In genomic region chr10:73881221-73881919, GRCh38 we compare ENCODE assay signal across 24 cellular contexts. TPM values are rescaled to one million over a fixed set of nuclear protein-coding genes. Genes with fewer than 3 reads are reported as not detected.
"Had no signal": no experiment of that assay in that cellular context is flagged by ENCODE, and none has a peak within 500 bp of the region (broad histone marks: within the 10 kb centered on the region; RNA-seq: fewer than 3 reads in every experiment).

No MANE protein-coding gene starts in this region.

- H3K9me3 ChIP-seq: heart right ventricle, left lung, pancreas, psoas muscle, right atrium auricular region, thyroid gland, upper lobe of right lung had no signal

- H3K36me3 ChIP-seq: heart right ventricle, left lung, pancreas, right atrium auricular region, thyroid gland, upper lobe of right lung, WERI-Rb-1 had no signal

- FAIRE-seq: astrocyte, bronchial epithelial cell, kidney, pancreas had no signal

- DNase-seq: activated CD4-positive, alpha-beta T cell treated with anti-CD3 and anti-CD28 coated beads, Interleukin-2, amount 10 ng/mL, durations not matched to agents 7 days and 5 days; activated CD4-positive, CD25-positive, alpha-beta regulatory T cell treated with anti-CD3 and anti-CD28 coated beads, Interleukin-2, amount 50 U/mL, for 72 hours; activated CD8-positive, alpha-beta T cell treated with anti-CD3 and anti-CD28 coated beads, Interleukin-2, amount 10 ng/mL, durations not matched to agents 7 days and 5 days; activated gamma-delta T cell; heart right ventricle; kidney; left lung; pancreas; stimulated activated CD4-positive, alpha-beta T cell treated with anti-CD3 and anti-CD28 coated beads, Interleukin-4, amount 100 ng/mL, for 24 hours; substantia nigra; thyroid gland; upper lobe of right lung; WERI-Rb-1 had no signal

- H3K4me3 Mint-ChIP-seq: activated CD4-positive, alpha-beta T cell treated with anti-CD3 and anti-CD28 coated beads, Interleukin-2, amount 10 ng/mL, durations not matched to agents 7 days and 5 days; activated CD8-positive, alpha-beta T cell treated with anti-CD3 and anti-CD28 coated beads, Interleukin-2, amount 10 ng/mL, durations not matched to agents 7 days and 5 days; activated naive CD4-positive, alpha-beta T cell treated with anti-CD3 and anti-CD28 coated beads, Interleukin-2, amount 50 U/mL, for 24 hours; activated T-helper 1 cell treated with anti-CD3 and anti-CD28 coated beads, Interleukin-12 subunit alpha, Interleukin-12 subunit beta, Interleukin-2, Interleukin-4 antibody, amounts not matched to agents 30 ng/mL and 10 ng/mL and 1 ng/mL, durations not matched to agents 14 hours and 24 hours and 36 hours; natural killer cell treated with Interleukin-12 subunit alpha and Interleukin-12 subunit beta and Interleukin-15 and Interleukin-18, amount 100 ng/mL, for 72 hours; stimulated activated naive CD8-positive, alpha-beta T cell treated with anti-CD3 and anti-CD28 coated beads, Interleukin-15, Interleukin-2, amounts not matched to agents 100 ng/mL and 50 ng/mL, for 24 hours had no signal

- ATAC-seq: activated CD8-positive, alpha-beta T cell treated with anti-CD3 and anti-CD28 coated beads, Interleukin-2, amount 10 ng/mL, durations not matched to agents 7 days and 5 days; heart right ventricle; left lung; natural killer cell treated with Interleukin-12 subunit alpha and Interleukin-12 subunit beta and Interleukin-15 and Interleukin-18, amount 100 ng/mL, for 72 hours; pancreas; psoas muscle; upper lobe of right lung had no signal

- H3K27me3 Mint-ChIP-seq: activated CD4-positive, alpha-beta T cell treated with anti-CD3 and anti-CD28 coated beads, Interleukin-2, amount 10 ng/mL, durations not matched to agents 7 days and 5 days; activated naive CD4-positive, alpha-beta T cell treated with anti-CD3 and anti-CD28 coated beads, Interleukin-2, amount 50 U/mL, for 24 hours; stimulated activated naive CD8-positive, alpha-beta T cell treated with anti-CD3 and anti-CD28 coated beads, Interleukin-15, Interleukin-2, amounts not matched to agents 100 ng/mL and 50 ng/mL, for 24 hours had no signal

- H3K4me3 ChIP-seq: coronary artery, heart right ventricle, left lung, lung, pancreas, psoas muscle, right atrium auricular region, thyroid gland, upper lobe of right lung had no signal

- H3K27me3 ChIP-seq: heart right ventricle, left lung, pancreas, right atrium auricular region, thyroid gland, upper lobe of right lung had no signal

- H3K27ac ChIP-seq: coronary artery, epithelial cell of prostate, heart right ventricle, left lung, pancreas, psoas muscle, right atrium auricular region, thyroid gland, upper lobe of right lung, WERI-Rb-1 had no signal

- H3K36me3 Mint-ChIP-seq: activated naive CD4-positive, alpha-beta T cell treated with anti-CD3 and anti-CD28 coated beads, Interleukin-2, amount 50 U/mL, for 24 hours; natural killer cell treated with Interleukin-12 subunit alpha and Interleukin-12 subunit beta and Interleukin-15 and Interleukin-18, amount 100 ng/mL, for 72 hours had no signal

- H3K9me3 Mint-ChIP-seq: activated CD4-positive, alpha-beta T cell treated with anti-CD3 and anti-CD28 coated beads, Interleukin-2, amount 10 ng/mL, durations not matched to agents 7 days and 5 days; activated naive CD4-positive, alpha-beta T cell treated with anti-CD3 and anti-CD28 coated beads, Interleukin-2, amount 50 U/mL, for 24 hours; activated T-helper 1 cell treated with anti-CD3 and anti-CD28 coated beads, Interleukin-12 subunit alpha, Interleukin-12 subunit beta, Interleukin-2, Interleukin-4 antibody, amounts not matched to agents 30 ng/mL and 10 ng/mL and 1 ng/mL, durations not matched to agents 14 hours and 24 hours and 36 hours; natural killer cell treated with Interleukin-12 subunit alpha and Interleukin-12 subunit beta and Interleukin-15 and Interleukin-18, amount 100 ng/mL, for 72 hours; stimulated activated naive CD8-positive, alpha-beta T cell treated with anti-CD3 and anti-CD28 coated beads, Interleukin-15, Interleukin-2, amounts not matched to agents 100 ng/mL and 50 ng/mL, for 24 hours had no signal

- H3K27ac Mint-ChIP-seq: activated CD4-positive, alpha-beta T cell treated with anti-CD3 and anti-CD28 coated beads, Interleukin-2, amount 10 ng/mL, durations not matched to agents 7 days and 5 days; activated CD8-positive, alpha-beta T cell treated with anti-CD3 and anti-CD28 coated beads, Interleukin-2, amount 10 ng/mL, durations not matched to agents 7 days and 5 days; activated T-helper 1 cell treated with anti-CD3 and anti-CD28 coated beads, Interleukin-12 subunit alpha, Interleukin-12 subunit beta, Interleukin-2, Interleukin-4 antibody, amounts not matched to agents 30 ng/mL and 10 ng/mL and 1 ng/mL, durations not matched to agents 14 hours and 24 hours and 36 hours; stimulated activated naive CD8-positive, alpha-beta T cell treated with anti-CD3 and anti-CD28 coated beads, Interleukin-15, Interleukin-2, amounts not matched to agents 100 ng/mL and 50 ng/mL, for 24 hours had no signal

RNA-seq across cellular contexts. Expression of gene PLAU, which starts 29.6 kb away (rescaled TPM):
- total RNA-seq: natural killer cell treated with Interleukin-12 subunit alpha and Interleukin-12 subunit beta and Interleukin-15 and Interleukin-18, amount 100 ng/mL, for 72 hours had no signal
